ENCODE assay signal across 31 cellular contexts in the genomic region with DNA sequence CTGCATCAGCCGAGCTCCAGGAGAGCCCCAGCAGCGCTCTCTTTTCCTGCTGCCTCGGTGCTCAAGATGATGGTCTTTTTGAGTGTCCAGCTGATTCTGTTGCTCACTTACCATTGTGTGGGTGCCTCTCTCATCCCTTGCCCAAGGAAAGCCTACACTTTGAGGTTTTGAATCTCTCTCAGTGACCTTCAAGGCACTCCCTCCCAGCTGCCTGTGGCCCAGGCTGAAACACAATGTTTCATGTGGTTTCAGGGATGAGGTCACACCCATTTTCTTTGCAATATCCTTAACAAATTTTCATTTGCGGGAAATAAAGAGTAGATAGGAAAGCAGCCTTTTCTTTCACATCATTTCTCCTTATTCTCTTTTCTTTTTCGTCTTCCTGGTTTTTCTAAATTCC. TPM values are rescaled to one million over a fixed set of nuclear protein-coding genes. Genes with fewer than 3 reads are reported as not detected.
"Had no signal": no experiment of that assay in that cellular context is flagged by ENCODE, and none has a peak within 500 bp of the region (broad histone marks: within the 10 kb centered on the region; RNA-seq: fewer than 3 reads in every experiment).

No MANE protein-coding gene starts in this region.

- H3K36me3 ChIP-seq: brain microvascular endothelial cell, MG63, SJSA1 had no signal

- H3K9ac ChIP-seq: KMS-11 had no signal

- H3K27ac Mint-ChIP-seq: activated CD4-positive, alpha-beta T cell treated with anti-CD3 and anti-CD28 coated beads, Interleukin-2, amount 10 ng/mL, durations not matched to agents 24 days and 14 days; activated CD8-positive, alpha-beta memory T cell treated with anti-CD3 and anti-CD28 coated beads, Interleukin-2, amount 10 ng/mL, durations not matched to agents 7 days and 5 days; activated naive CD4-positive, alpha-beta T cell treated with anti-CD3 and anti-CD28 coated beads, Interleukin-2, amount 50 U/mL, for 24 hours; activated T-cell treated with anti-CD3 and anti-CD28 coated beads, Interleukin-2, amount 50 U/mL, for 24 hours; activated T-helper 1 cell treated with anti-CD3 and anti-CD28 coated beads, Interleukin-12 subunit alpha, Interleukin-12 subunit beta, Interleukin-2, Interleukin-4 antibody, amounts not matched to agents 30 ng/mL and 10 ng/mL and 1 ng/mL, durations not matched to agents 14 hours and 24 hours and 36 hours; T-helper 1 cell treated with Interleukin-12 subunit alpha and Interleukin-12 subunit beta and Interleukin-4 antibody, amounts not matched to agents 30 μg/mL and 1 μg/mL, for 36 hours; WTC11 had no signal

- DNase-seq: activated CD4-positive, alpha-beta T cell treated with anti-CD3 and anti-CD28 coated beads for 1 hour; activated CD4-positive, alpha-beta T cell treated with anti-CD3 and anti-CD28 coated beads, Interleukin-2, amount 50 U/mL, for 48 hours; activated CD8-positive, alpha-beta memory T cell treated with anti-CD3 and anti-CD28 coated beads, Interleukin-2, amount 10 ng/mL, durations not matched to agents 7 days and 5 days; activated effector memory CD4-positive, alpha-beta T cell treated with Interleukin-2 at 50 U/mL for 16 hours; activated naive CD4-positive, alpha-beta T cell; activated T-cell treated with anti-CD3 and anti-CD28 coated beads, Interleukin-2, amount 50 U/mL, for 24 hours; amygdala; brain microvascular endothelial cell; cerebellar nuclear complex; MG63; NCI-H1048; NCI-H146; NCI-H187 treated with DMSO at 0.1 percent for 48 hours; NCI-H2081 treated with DMSO at 0.1 percent for 48 hours; NCI-H2171; NCI-H2227 treated with DMSO at 0.1 percent for 48 hours; NCI-H446 treated with DMSO at 0.1 percent for 48 hours; NCI-H524 treated with DMSO at 0.1 percent for 48 hours; NCI-H748 treated with DMSO at 0.1 percent for 48 hours; Right ventricle myocardium superior; SW 1271 had no signal

- H3K4me3 ChIP-seq: MG63, SJSA1 had no signal

- H3K9me3 Mint-ChIP-seq: activated CD4-positive, alpha-beta T cell treated with anti-CD3 and anti-CD28 coated beads, Interleukin-2, amount 10 ng/mL, durations not matched to agents 24 days and 14 days; activated naive CD4-positive, alpha-beta T cell treated with anti-CD3 and anti-CD28 coated beads, Interleukin-2, amount 50 U/mL, for 24 hours; activated T-cell treated with anti-CD3 and anti-CD28 coated beads, Interleukin-2, amount 50 U/mL, for 24 hours; activated T-helper 1 cell treated with anti-CD3 and anti-CD28 coated beads, Interleukin-12 subunit alpha, Interleukin-12 subunit beta, Interleukin-2, Interleukin-4 antibody, amounts not matched to agents 30 ng/mL and 10 ng/mL and 1 ng/mL, durations not matched to agents 14 hours and 24 hours and 36 hours; T-helper 1 cell treated with Interleukin-12 subunit alpha and Interleukin-12 subunit beta and Interleukin-4 antibody, amounts not matched to agents 30 μg/mL and 1 μg/mL, for 36 hours; WTC11 had no signal

- H3K4me1 Mint-ChIP-seq: activated CD8-positive, alpha-beta memory T cell treated with anti-CD3 and anti-CD28 coated beads, Interleukin-2, amount 10 ng/mL, durations not matched to agents 7 days and 5 days; activated naive CD4-positive, alpha-beta T cell treated with anti-CD3 and anti-CD28 coated beads, Interleukin-2, amount 50 U/mL, for 24 hours had no signal

- H3K27me3 Mint-ChIP-seq: activated naive CD4-positive, alpha-beta T cell treated with anti-CD3 and anti-CD28 coated beads, Interleukin-2, amount 50 U/mL, for 24 hours; activated T-cell treated with anti-CD3 and anti-CD28 coated beads, Interleukin-2, amount 50 U/mL, for 24 hours had no signal

- H3K4me2 ChIP-seq: KMS-11 had no signal

- H3K36me3 Mint-ChIP-seq: activated CD8-positive, alpha-beta memory T cell treated with anti-CD3 and anti-CD28 coated beads, Interleukin-2, amount 10 ng/mL, durations not matched to agents 7 days and 5 days; activated naive CD4-positive, alpha-beta T cell treated with anti-CD3 and anti-CD28 coated beads, Interleukin-2, amount 50 U/mL, for 24 hours; WTC11 had no signal

- H3K27me3 ChIP-seq: brain microvascular endothelial cell, MG63, SJSA1 had no signal

- H3K4me3 Mint-ChIP-seq: activated CD4-positive, alpha-beta T cell treated with anti-CD3 and anti-CD28 coated beads, Interleukin-2, amount 10 ng/mL, durations not matched to agents 24 days and 14 days; activated CD8-positive, alpha-beta memory T cell treated with anti-CD3 and anti-CD28 coated beads, Interleukin-2, amount 10 ng/mL, durations not matched to agents 7 days and 5 days; activated naive CD4-positive, alpha-beta T cell treated with anti-CD3 and anti-CD28 coated beads, Interleukin-2, amount 50 U/mL, for 24 hours; activated T-cell treated with anti-CD3 and anti-CD28 coated beads, Interleukin-2, amount 50 U/mL, for 24 hours; activated T-helper 1 cell treated with anti-CD3 and anti-CD28 coated beads, Interleukin-12 subunit alpha, Interleukin-12 subunit beta, Interleukin-2, Interleukin-4 antibody, amounts not matched to agents 30 ng/mL and 10 ng/mL and 1 ng/mL, durations not matched to agents 14 hours and 24 hours and 36 hours; T-helper 1 cell treated with Interleukin-12 subunit alpha and Interleukin-12 subunit beta and Interleukin-4 antibody, amounts not matched to agents 30 μg/mL and 1 μg/mL, for 36 hours; WTC11 had no signal

- H3K27ac ChIP-seq: brain microvascular endothelial cell, KMS-11, RWPE1, SJSA1 had no signal

- H3K9me3 ChIP-seq: MG63, SJSA1 had no signal

RNA-seq across cellular contexts. Expression of a gene that starts 31.8 kb away (rescaled TPM):
- total RNA-seq: activated CD4-positive, alpha-beta T cell treated with anti-CD3 and anti-CD28 coated beads, Interleukin-2, amount 10 ng/mL, durations not matched to agents 24 days and 14 days; activated CD8-positive, alpha-beta memory T cell treated with anti-CD3 and anti-CD28 coated beads, Interleukin-2, amount 10 ng/mL, durations not matched to agents 7 days and 5 days; activated T-helper 1 cell treated with anti-CD3 and anti-CD28 coated beads, Interleukin-12 subunit alpha, Interleukin-12 subunit beta, Interleukin-2, Interleukin-4 antibody, amounts not matched to agents 30 ng/mL and 10 ng/mL and 1 ng/mL, durations not matched to agents 14 hours and 24 hours and 36 hours; cardiac septum; OCI-LY7 had no signal
